ENCODE assay signal across 8 cellular contexts in genomic region chr3:10950476-10951294, GRCh38. TPM values are rescaled to one million over a fixed set of nuclear protein-coding genes. Genes with fewer than 3 reads are reported as not detected.
DNase-seq lines count a peak whose midpoint lies in the region; ATAC-seq, FAIRE-seq and TF ChIP-seq lines count a peak whose summit lies in the region.

No MANE protein-coding gene starts in this region.

- intact Hi-C loops in activated naive CD4-positive, alpha-beta T cell treated with anti-CD3 and anti-CD28 coated beads for 36 hours (cut with micrococcal nuclease) = no loop called here
- intact Hi-C loops in endothelial cell of umbilical vein (cut with micrococcal nuclease) = loop anchor here (1.0 kb wide), 3 partner anchors 16 to 385 kb away; no protein-coding TSS in a partner anchor
- intact Hi-C loops in CD4-positive, alpha-beta memory T cell (cut with micrococcal nuclease) = no loop called here

- CTCF ChIA-PET in activated naive CD4-positive, alpha-beta T cell treated with anti-CD3 and anti-CD28 coated beads for 36 hours (lab: Charles Lee) = interaction anchor here (0.6 to 0.7 kb wide), 3 partner anchors 121 to 161 kb away, joined by 3 read pairs; no protein-coding TSS in a partner anchor
- CTCF ChIA-PET in activated naive CD4-positive, alpha-beta T cell treated with anti-CD3 and anti-CD28 coated beads, Interleukin-2, amount 10 ng/mL, durations not matched to agents 7 days and 5 days (lab: Charles Lee) = interaction anchor here (0.9 kb wide), 1 partner anchor 385 kb away, joined by 4 read pairs; no protein-coding TSS in a partner anchor
- CTCF ChIA-PET in endothelial cell of umbilical vein (lab: Charles Lee) = interaction anchor here (0.6 to 1.3 kb wide), 11 partner anchors 8 to 204 kb away, joined by 3 to 35 read pairs (median 3); partner anchors contain the start of gene HRH1
- CTCF ChIA-PET in CD4-positive, alpha-beta memory T cell (lab: Charles Lee; ENCODE audit: partially characterized antibody) = no interaction called here

- peak; percentile 46 for FAIRE-seq in endothelial cell of umbilical vein (lab: Jason Lieb, UNC)

- peaks cover 11% of the 10 kb centered on the region for H3K27me3 Mint-ChIP-seq in activated naive CD4-positive, alpha-beta T cell treated with anti-CD3 and anti-CD28 coated beads for 36 hours (ENCODE audit: low read depth)
- peaks cover 17% of the 10 kb centered on the region for H3K27me3 Mint-ChIP-seq in activated naive CD4-positive, alpha-beta T cell treated with anti-CD3 and anti-CD28 coated beads, Interleukin-2, amount 10 ng/mL, durations not matched to agents 7 days and 5 days
- H3K27me3 Mint-ChIP-seq in nephron progenitor cell (ENCODE audit: low read depth, poor library complexity) = peaks cover 42% of the 10 kb centered on the region
- H3K27me3 Mint-ChIP-seq in CD4-positive, alpha-beta memory T cell = peaks cover 0 to 7% of the 10 kb centered on the region in 2 donors

- no peaks in the 10 kb centered on the region for H4K20me1 ChIP-seq in endothelial cell of umbilical vein (replicated peaks; ENCODE audit: control insufficient read depth, extremely low read depth, insufficient read depth, low read length)

- H3K9ac ChIP-seq in NT2/D1 (ENCODE audit: insufficient read length, low read depth) = peak overlapping the region; percentile 18
- no peak overlapping the region for H3K9ac ChIP-seq in endothelial cell of umbilical vein (replicated peaks; ENCODE audit: extremely low read depth, insufficient read depth, low read length)

- H3K27me3 ChIP-seq in NT2/D1 (ENCODE audit: insufficient read depth, insufficient read length) (no peaks in the 10 kb centered on the region), endothelial cell of umbilical vein (ENCODE audit: control insufficient read depth in 2 of 2, insufficient read depth in 2 of 2, low read length in 2 of 2) (no peaks in the 10 kb centered on the region)
- no peaks in the 10 kb centered on the region for H3K27me3 ChIP-seq in CD4-positive, alpha-beta memory T cell (ENCODE audit: insufficient read depth, low read length)

- no peaks in the 10 kb centered on the region for H3K4me1 Mint-ChIP-seq in activated naive CD4-positive, alpha-beta T cell treated with anti-CD3 and anti-CD28 coated beads for 36 hours (ENCODE audit: low read depth)
- H3K4me1 Mint-ChIP-seq in activated naive CD4-positive, alpha-beta T cell treated with anti-CD3 and anti-CD28 coated beads, Interleukin-2, amount 10 ng/mL, durations not matched to agents 7 days and 5 days = no peaks in the 10 kb centered on the region
- peaks cover 5% of the 10 kb centered on the region for H3K4me1 Mint-ChIP-seq in nephron progenitor cell
- no peaks in the 10 kb centered on the region for H3K4me1 Mint-ChIP-seq in CD4-positive, alpha-beta memory T cell

- H3K27ac Mint-ChIP-seq in activated naive CD4-positive, alpha-beta T cell treated with anti-CD3 and anti-CD28 coated beads for 36 hours = no peak overlapping the region
- no peak overlapping the region for H3K27ac Mint-ChIP-seq in activated naive CD4-positive, alpha-beta T cell treated with anti-CD3 and anti-CD28 coated beads, Interleukin-2, amount 10 ng/mL, durations not matched to agents 7 days and 5 days
- peak overlapping the region; percentile 82 for H3K27ac Mint-ChIP-seq in nephron progenitor cell
- no peak overlapping the region for H3K27ac Mint-ChIP-seq in CD4-positive, alpha-beta memory T cell

- no peaks in the 10 kb centered on the region for H3K36me3 Mint-ChIP-seq in activated naive CD4-positive, alpha-beta T cell treated with anti-CD3 and anti-CD28 coated beads for 36 hours (ENCODE audit: low read depth)
- no peaks in the 10 kb centered on the region for H3K36me3 Mint-ChIP-seq in activated naive CD4-positive, alpha-beta T cell treated with anti-CD3 and anti-CD28 coated beads, Interleukin-2, amount 10 ng/mL, durations not matched to agents 7 days and 5 days
- H3K36me3 Mint-ChIP-seq in nephron progenitor cell (ENCODE audit: low read depth) = no peaks in the 10 kb centered on the region
- H3K36me3 Mint-ChIP-seq in CD4-positive, alpha-beta memory T cell = no peaks in the 10 kb centered on the region

- no TSS peak for BruUV-seq in endothelial cell of umbilical vein (replicated peaks; lab: Mats Ljungman, UMichigan)

- POLR2A ChIA-PET in endothelial cell of umbilical vein (lab: Charles Lee) = no interaction called here
- POLR2A ChIA-PET in CD4-positive, alpha-beta memory T cell (lab: Charles Lee; ENCODE audit: partially characterized antibody) = no interaction called here

- ATAC-seq in GM18867 (IDR thresholded peaks at IDR 0.05; ENCODE audit: unreplicated experiment) = no peak
- ATAC-seq in HG03439 (IDR thresholded peaks at IDR 0.05; ENCODE audit: unreplicated experiment) = no peak

- no peaks in the 10 kb centered on the region for H3K9me1 ChIP-seq in endothelial cell of umbilical vein (replicated peaks; ENCODE audit: control insufficient read depth, extremely low read depth, insufficient read depth, low read length)

- no peaks in the 10 kb centered on the region for H3K9me3 Mint-ChIP-seq in activated naive CD4-positive, alpha-beta T cell treated with anti-CD3 and anti-CD28 coated beads for 36 hours
- H3K9me3 Mint-ChIP-seq in activated naive CD4-positive, alpha-beta T cell treated with anti-CD3 and anti-CD28 coated beads, Interleukin-2, amount 10 ng/mL, durations not matched to agents 7 days and 5 days = no peaks in the 10 kb centered on the region
- no peaks in the 10 kb centered on the region for H3K9me3 Mint-ChIP-seq in nephron progenitor cell
- no peaks in the 10 kb centered on the region for H3K9me3 Mint-ChIP-seq in CD4-positive, alpha-beta memory T cell

- H2AFZ ChIP-seq in endothelial cell of umbilical vein (ENCODE audit: low read depth, low read length) = no peak overlapping the region

- no peak for TF ChIP-seq POLR2A in endothelial cell of umbilical vein (IDR thresholded peaks at IDR 0.05; ENCODE audit: low read depth, low read length)

- dilution Hi-C loops in endothelial cell of umbilical vein (cut with MboI; ENCODE audit: extremely low pct_ligation_motif_present, low sequenced_read_pairs) = no loop called here

- H3K4me3 Mint-ChIP-seq in activated naive CD4-positive, alpha-beta T cell treated with anti-CD3 and anti-CD28 coated beads for 36 hours = no peak overlapping the region
- H3K4me3 Mint-ChIP-seq in activated naive CD4-positive, alpha-beta T cell treated with anti-CD3 and anti-CD28 coated beads, Interleukin-2, amount 10 ng/mL, durations not matched to agents 7 days and 5 days = no peak overlapping the region
- no peak overlapping the region for H3K4me3 Mint-ChIP-seq in nephron progenitor cell
- H3K4me3 Mint-ChIP-seq in CD4-positive, alpha-beta memory T cell = no peak overlapping the region

- H3K9me3 ChIP-seq in NT2/D1 (ENCODE audit: insufficient read depth, low read length) (no peaks in the 10 kb centered on the region), endothelial cell of umbilical vein (replicated peaks; ENCODE audit: control insufficient read depth, insufficient read depth, low read length) (no peaks in the 10 kb centered on the region)
- no peaks in the 10 kb centered on the region for H3K9me3 ChIP-seq in CD4-positive, alpha-beta memory T cell (ENCODE audit: control insufficient read depth in 1 of 2, low read length in 2 of 2)

- DNase-seq in activated naive CD4-positive, alpha-beta T cell treated with anti-CD3 and anti-CD28 coated beads for 36 hours = peak; percentile 13
- DNase-seq in activated naive CD4-positive, alpha-beta T cell treated with anti-CD3 and anti-CD28 coated beads, Interleukin-2, amount 10 ng/mL, durations not matched to agents 7 days and 5 days = no peak
- no peak for DNase-seq in NT2/D1 (ENCODE audit: low read depth, low spot score)
- DNase-seq in endothelial cell of umbilical vein (ENCODE audit: low read depth, low spot score) = peak; percentile 21
- peak; percentile 25 for DNase-seq in nephron progenitor cell
- DNase-seq in CD4-positive, alpha-beta memory T cell = no peak

- H3K79me2 ChIP-seq in endothelial cell of umbilical vein (ENCODE audit: control insufficient read depth, insufficient read depth, low read length) = no peaks in the 10 kb centered on the region

- H3K4me3 ChIP-seq in NT2/D1 (ENCODE audit: insufficient read length, low read depth) (no peak overlapping the region), endothelial cell of umbilical vein (replicated peaks in 1 of 3; ENCODE audit: insufficient read depth in 1 of 3, low read depth in 1 of 3, low read length in 3 of 3) (no peak overlapping the region)
- no peak overlapping the region for H3K4me3 ChIP-seq in CD4-positive, alpha-beta memory T cell (ENCODE audit: low read length in 2 of 2)

- TF ChIP-seq CTCF in endothelial cell of umbilical vein (IDR thresholded peaks at IDR 0.05; ENCODE audit: extremely low read depth in 1 of 2, insufficient read depth in 1 of 2, low read depth in 1 of 2, low read length in 2 of 2) = peak; percentile 46 to 50
- peak; percentile 57 for TF ChIP-seq CTCF in nephron progenitor cell (IDR thresholded peaks at IDR 0.05)

- H3K27ac ChIP-seq in endothelial cell of umbilical vein (ENCODE audit: insufficient read depth, low read depth, low read length) = no peak overlapping the region
- no peak overlapping the region for H3K27ac ChIP-seq in CD4-positive, alpha-beta memory T cell (ENCODE audit: low read depth, low read length)

- H3K4me2 ChIP-seq in endothelial cell of umbilical vein (ENCODE audit: insufficient read depth, low read length) = no peak overlapping the region

- peaks cover 5% of the 10 kb centered on the region for H3K4me1 ChIP-seq in NT2/D1 (ENCODE audit: insufficient read depth, insufficient read length)
- no peaks in the 10 kb centered on the region for H3K4me1 ChIP-seq in endothelial cell of umbilical vein (ENCODE audit: control insufficient read depth, extremely low read depth, insufficient read depth, low read length)
- no peaks in the 10 kb centered on the region for H3K4me1 ChIP-seq in CD4-positive, alpha-beta memory T cell (ENCODE audit: insufficient read depth, low read length)

- no peaks in the 10 kb centered on the region for H3K36me3 ChIP-seq in NT2/D1 (ENCODE audit: insufficient read depth, insufficient read length, low read length)
- H3K36me3 ChIP-seq in endothelial cell of umbilical vein (ENCODE audit: control insufficient read depth in 2 of 2, extremely low read depth in 1 of 2, insufficient read depth in 2 of 2, low read length in 2 of 2) = no peaks in the 10 kb centered on the region
- H3K36me3 ChIP-seq in CD4-positive, alpha-beta memory T cell (ENCODE audit: insufficient read depth, low read length) = no peaks in the 10 kb centered on the region

RNA-seq across cellular contexts. Expression of gene SLC6A1, which starts 41.9 kb away (rescaled TPM):
- total RNA-seq in activated naive CD4-positive, alpha-beta T cell treated with anti-CD3 and anti-CD28 coated beads for 36 hours = not detected
- not detected in 2 replicates for total RNA-seq in endothelial cell of umbilical vein
- not detected in 2 replicates for polyA plus RNA-seq in endothelial cell of umbilical vein
- polyA plus RNA-seq in endothelial cell of umbilical vein (2011; cell fraction: cytosol; rRNA removed) = not detected in 2 replicates
- not detected in 2 replicates for polyA plus RNA-seq in endothelial cell of umbilical vein (2011; cell fraction: nucleus; rRNA removed)
- polyA plus RNA-seq in endothelial cell of umbilical vein (2012) = not detected in 2 replicates
- 0.07 and 0.28 TPM in 2 replicates for polyA minus RNA-seq in endothelial cell of umbilical vein
- polyA minus RNA-seq in endothelial cell of umbilical vein (2011; cell fraction: cytosol; rRNA and poly(A)+ RNA removed) = not detected
- not detected in 2 replicates for polyA minus RNA-seq in endothelial cell of umbilical vein (2011; cell fraction: nucleus; rRNA and poly(A)+ RNA removed)
- total RNA-seq in CD4-positive, alpha-beta memory T cell = not detected
- not detected for polyA plus RNA-seq in CD4-positive, alpha-beta memory T cell

Comparison
In these comparisons a context has a peak if more than half of its experiments do, and no peak if none do; other contexts are left out.
1. DNase-seq: peak in activated naive CD4-positive, alpha-beta T cell treated with anti-CD3 and anti-CD28 coated beads for 36 hours (single experiment), endothelial cell of umbilical vein (single experiment) and nephron progenitor cell (single experiment); none in activated naive CD4-positive, alpha-beta T cell treated with anti-CD3 and anti-CD28 coated beads, Interleukin-2, amount 10 ng/mL, durations not matched to agents 7 days and 5 days (single experiment), NT2/D1 (single experiment) and CD4-positive, alpha-beta memory T cell (0 of 5).